Comparison of ENCODE assay signal across 1 cellular context in the genomic region with DNA sequence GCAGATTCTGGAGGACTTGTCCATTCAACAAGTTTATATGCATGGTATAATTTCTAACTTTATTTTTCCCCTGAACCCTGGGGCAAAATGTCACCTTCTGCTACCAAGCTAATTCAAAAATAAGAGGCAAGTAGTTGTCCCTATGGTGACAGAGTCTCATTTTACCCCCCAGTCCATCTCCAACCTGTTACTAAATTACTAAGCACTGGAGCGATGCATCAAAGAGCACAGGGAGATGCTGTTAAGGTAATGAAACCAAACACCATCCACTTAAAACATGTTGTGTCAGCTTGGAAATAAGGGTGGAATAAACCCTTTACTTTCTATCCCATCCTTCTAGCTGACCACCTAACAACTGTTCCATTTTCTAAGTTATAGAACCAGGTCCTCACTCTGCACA.
TF ChIP-seq lines count a peak whose summit lies in the region.

No MANE protein-coding gene starts in this region.

TF ChIP-seq in HepG2, 621 proteins besides CTCF, POLR2A, EP300 and RAD21 (continued from another document):
- TF ChIP-seq, protein P1, sequence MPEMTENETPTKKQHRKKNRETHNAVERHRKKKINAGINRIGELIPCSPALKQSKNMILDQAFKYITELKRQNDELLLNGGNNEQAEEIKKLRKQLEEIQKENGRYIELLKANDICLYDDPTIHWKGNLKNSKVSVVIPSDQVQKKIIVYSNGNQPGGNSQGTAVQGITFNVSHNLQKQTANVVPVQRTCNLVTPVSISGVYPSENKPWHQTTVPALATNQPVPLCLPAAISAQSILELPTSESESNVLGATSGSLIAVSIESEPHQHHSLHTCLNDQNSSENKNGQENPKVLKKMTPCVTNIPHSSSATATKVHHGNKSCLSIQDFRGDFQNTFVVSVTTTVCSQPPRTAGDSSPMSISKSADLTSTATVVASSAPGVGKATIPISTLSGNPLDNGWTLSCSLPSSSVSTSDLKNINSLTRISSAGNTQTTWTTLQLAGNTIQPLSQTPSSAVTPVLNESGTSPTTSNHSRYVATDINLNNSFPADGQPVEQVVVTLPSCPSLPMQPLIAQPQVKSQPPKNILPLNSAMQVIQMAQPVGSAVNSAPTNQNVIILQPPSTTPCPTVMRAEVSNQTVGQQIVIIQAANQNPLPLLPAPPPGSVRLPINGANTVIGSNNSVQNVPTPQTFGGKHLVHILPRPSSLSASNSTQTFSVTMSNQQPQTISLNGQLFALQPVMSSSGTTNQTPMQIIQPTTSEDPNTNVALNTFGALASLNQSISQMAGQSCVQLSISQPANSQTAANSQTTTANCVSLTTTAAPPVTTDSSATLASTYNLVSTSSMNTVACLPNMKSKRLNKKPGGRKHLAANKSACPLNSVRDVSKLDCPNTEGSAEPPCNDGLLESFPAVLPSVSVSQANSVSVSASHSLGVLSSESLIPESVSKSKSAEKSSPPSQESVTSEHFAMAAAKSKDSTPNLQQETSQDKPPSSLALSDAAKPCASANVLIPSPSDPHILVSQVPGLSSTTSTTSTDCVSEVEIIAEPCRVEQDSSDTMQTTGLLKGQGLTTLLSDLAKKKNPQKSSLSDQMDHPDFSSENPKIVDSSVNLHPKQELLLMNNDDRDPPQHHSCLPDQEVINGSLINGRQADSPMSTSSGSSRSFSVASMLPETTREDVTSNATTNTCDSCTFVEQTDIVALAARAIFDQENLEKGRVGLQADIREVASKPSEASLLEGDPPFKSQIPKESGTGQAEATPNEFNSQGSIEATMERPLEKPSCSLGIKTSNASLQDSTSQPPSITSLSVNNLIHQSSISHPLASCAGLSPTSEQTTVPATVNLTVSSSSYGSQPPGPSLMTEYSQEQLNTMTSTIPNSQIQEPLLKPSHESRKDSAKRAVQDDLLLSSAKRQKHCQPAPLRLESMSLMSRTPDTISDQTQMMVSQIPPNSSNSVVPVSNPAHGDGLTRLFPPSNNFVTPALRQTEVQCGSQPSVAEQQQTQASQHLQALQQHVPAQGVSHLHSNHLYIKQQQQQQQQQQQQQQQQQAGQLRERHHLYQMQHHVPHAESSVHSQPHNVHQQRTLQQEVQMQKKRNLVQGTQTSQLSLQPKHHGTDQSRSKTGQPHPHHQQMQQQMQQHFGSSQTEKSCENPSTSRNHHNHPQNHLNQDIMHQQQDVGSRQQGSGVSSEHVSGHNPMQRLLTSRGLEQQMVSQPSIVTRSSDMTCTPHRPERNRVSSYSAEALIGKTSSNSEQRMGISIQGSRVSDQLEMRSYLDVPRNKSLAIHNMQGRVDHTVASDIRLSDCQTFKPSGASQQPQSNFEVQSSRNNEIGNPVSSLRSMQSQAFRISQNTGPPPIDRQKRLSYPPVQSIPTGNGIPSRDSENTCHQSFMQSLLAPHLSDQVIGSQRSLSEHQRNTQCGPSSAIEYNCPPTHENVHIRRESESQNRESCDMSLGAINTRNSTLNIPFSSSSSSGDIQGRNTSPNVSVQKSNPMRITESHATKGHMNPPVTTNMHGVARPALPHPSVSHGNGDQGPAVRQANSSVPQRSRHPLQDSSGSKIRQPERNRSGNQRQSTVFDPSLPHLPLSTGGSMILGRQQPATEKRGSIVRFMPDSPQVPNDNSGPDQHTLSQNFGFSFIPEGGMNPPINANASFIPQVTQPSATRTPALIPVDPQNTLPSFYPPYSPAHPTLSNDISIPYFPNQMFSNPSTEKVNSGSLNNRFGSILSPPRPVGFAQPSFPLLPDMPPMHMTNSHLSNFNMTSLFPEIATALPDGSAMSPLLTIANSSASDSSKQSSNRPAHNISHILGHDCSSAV (CRISPR knock-in tag; IDR thresholded peaks at IDR 0.05; ENCODE audit: borderline replicate concordance) = no peak
- no peak for TF ChIP-seq KDM4B (CRISPR knock-in tag; IDR thresholded peaks at IDR 0.05)
- TF ChIP-seq ZNF3 (CRISPR knock-in tag; IDR thresholded peaks at IDR 0.05) = no peak
- TF ChIP-seq, protein P2, sequence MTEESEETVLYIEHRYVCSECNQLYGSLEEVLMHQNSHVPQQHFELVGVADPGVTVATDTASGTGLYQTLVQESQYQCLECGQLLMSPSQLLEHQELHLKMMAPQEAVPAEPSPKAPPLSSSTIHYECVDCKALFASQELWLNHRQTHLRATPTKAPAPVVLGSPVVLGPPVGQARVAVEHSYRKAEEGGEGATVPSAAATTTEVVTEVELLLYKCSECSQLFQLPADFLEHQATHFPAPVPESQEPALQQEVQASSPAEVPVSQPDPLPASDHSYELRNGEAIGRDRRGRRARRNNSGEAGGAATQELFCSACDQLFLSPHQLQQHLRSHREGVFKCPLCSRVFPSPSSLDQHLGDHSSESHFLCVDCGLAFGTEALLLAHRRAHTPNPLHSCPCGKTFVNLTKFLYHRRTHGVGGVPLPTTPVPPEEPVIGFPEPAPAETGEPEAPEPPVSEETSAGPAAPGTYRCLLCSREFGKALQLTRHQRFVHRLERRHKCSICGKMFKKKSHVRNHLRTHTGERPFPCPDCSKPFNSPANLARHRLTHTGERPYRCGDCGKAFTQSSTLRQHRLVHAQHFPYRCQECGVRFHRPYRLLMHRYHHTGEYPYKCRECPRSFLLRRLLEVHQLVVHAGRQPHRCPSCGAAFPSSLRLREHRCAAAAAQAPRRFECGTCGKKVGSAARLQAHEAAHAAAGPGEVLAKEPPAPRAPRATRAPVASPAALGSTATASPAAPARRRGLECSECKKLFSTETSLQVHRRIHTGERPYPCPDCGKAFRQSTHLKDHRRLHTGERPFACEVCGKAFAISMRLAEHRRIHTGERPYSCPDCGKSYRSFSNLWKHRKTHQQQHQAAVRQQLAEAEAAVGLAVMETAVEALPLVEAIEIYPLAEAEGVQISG (CRISPR knock-in tag; IDR thresholded peaks at IDR 0.05) = no peak
- TF ChIP-seq DR1 (CRISPR knock-in tag; IDR thresholded peaks at IDR 0.05) = no peak
- no peak for TF ChIP-seq MAX (IDR thresholded peaks at IDR 0.05)
